1 cellular context compared by ENCODE assay signal in the genomic region with DNA sequence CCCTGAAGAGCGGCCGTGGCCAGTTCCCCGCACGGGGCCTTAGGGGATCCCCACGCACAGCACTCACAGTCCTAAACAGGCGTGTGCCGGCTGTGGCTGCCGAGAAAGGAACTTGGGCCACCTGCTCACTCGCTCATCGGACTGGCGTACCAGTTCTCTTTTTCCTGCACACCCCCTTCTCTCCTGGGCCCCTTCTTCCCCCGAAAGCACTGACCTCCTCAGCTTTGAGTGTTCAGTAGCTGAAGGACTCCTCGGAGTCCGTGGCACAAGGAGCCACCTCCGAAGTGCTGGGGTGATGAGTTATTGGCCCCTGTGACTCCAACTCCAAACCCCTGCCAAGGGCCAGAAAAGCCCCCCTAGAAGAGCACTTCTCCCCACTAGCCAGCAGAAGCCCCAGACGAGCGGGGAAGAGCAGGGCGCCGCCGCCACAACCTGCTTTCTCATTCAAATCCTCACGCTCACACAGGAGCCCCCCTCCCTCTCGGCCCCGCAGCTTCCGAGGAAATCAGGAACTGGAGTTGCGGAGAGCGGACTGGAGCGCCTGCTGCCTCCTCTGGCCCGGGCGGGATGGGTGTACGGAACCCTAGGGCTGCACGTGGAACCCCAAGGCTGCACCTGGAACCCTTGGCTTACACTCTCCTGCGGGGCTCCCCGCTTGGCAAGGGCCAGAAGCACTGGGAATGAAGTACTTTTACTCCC.
TF ChIP-seq lines count a peak whose summit lies in the region.

A gene with protein sequence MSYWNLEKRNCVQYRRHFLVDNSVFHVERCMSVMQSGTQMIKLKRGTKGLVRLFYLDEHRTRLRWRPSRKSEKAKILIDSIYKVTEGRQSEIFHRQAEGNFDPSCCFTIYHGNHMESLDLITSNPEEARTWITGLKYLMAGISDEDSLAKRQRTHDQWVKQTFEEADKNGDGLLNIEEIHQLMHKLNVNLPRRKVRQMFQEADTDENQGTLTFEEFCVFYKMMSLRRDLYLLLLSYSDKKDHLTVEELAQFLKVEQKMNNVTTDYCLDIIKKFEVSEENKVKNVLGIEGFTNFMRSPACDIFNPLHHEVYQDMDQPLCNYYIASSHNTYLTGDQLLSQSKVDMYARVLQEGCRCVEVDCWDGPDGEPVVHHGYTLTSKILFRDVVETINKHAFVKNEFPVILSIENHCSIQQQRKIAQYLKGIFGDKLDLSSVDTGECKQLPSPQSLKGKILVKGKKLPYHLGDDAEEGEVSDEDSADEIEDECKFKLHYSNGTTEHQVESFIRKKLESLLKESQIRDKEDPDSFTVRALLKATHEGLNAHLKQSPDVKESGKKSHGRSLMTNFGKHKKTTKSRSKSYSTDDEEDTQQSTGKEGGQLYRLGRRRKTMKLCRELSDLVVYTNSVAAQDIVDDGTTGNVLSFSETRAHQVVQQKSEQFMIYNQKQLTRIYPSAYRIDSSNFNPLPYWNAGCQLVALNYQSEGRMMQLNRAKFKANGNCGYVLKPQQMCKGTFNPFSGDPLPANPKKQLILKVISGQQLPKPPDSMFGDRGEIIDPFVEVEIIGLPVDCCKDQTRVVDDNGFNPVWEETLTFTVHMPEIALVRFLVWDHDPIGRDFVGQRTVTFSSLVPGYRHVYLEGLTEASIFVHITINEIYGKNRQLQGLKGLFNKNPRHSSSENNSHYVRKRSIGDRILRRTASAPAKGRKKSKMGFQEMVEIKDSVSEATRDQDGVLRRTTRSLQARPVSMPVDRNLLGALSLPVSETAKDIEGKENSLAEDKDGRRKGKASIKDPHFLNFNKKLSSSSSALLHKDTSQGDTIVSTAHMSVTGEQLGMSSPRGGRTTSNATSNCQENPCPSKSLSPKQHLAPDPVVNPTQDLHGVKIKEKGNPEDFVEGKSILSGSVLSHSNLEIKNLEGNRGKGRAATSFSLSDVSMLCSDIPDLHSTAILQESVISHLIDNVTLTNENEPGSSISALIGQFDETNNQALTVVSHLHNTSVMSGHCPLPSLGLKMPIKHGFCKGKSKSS (N-terminal part only) (minus strand): TSS at position 446 of the 699 bp plus-strand sequence. CDS start 40,847 bp downstream, outside the sequence.

TF ChIP-seq in HepG2, 621 proteins besides CTCF, POLR2A, EP300 and RAD21 (continued from another document and continues in another):
- TF ChIP-seq ZNF441 (CRISPR knock-in tag; IDR thresholded peaks at IDR 0.05; ENCODE audit: borderline replicate concordance): no peak
- TF ChIP-seq ETV6 (CRISPR knock-in tag; conservative IDR thresholded peaks at IDR 0.05): no peak
- TF ChIP-seq, protein P1, sequence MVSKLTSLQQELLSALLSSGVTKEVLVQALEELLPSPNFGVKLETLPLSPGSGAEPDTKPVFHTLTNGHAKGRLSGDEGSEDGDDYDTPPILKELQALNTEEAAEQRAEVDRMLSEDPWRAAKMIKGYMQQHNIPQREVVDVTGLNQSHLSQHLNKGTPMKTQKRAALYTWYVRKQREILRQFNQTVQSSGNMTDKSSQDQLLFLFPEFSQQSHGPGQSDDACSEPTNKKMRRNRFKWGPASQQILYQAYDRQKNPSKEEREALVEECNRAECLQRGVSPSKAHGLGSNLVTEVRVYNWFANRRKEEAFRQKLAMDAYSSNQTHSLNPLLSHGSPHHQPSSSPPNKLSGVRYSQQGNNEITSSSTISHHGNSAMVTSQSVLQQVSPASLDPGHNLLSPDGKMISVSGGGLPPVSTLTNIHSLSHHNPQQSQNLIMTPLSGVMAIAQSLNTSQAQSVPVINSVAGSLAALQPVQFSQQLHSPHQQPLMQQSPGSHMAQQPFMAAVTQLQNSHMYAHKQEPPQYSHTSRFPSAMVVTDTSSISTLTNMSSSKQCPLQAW (CRISPR knock-in tag; IDR thresholded peaks at IDR 0.05): peak; percentile 73; the same call in 1 of the 2 replicates
- TF ChIP-seq ADNP (CRISPR knock-in tag; IDR thresholded peaks at IDR 0.05): peak; percentile 58; the same call in 1 of the 2 replicates
- no peak for TF ChIP-seq TBX3 (IDR thresholded peaks at IDR 0.05; ENCODE audit: borderline replicate concordance)
- TF ChIP-seq, protein P2, sequence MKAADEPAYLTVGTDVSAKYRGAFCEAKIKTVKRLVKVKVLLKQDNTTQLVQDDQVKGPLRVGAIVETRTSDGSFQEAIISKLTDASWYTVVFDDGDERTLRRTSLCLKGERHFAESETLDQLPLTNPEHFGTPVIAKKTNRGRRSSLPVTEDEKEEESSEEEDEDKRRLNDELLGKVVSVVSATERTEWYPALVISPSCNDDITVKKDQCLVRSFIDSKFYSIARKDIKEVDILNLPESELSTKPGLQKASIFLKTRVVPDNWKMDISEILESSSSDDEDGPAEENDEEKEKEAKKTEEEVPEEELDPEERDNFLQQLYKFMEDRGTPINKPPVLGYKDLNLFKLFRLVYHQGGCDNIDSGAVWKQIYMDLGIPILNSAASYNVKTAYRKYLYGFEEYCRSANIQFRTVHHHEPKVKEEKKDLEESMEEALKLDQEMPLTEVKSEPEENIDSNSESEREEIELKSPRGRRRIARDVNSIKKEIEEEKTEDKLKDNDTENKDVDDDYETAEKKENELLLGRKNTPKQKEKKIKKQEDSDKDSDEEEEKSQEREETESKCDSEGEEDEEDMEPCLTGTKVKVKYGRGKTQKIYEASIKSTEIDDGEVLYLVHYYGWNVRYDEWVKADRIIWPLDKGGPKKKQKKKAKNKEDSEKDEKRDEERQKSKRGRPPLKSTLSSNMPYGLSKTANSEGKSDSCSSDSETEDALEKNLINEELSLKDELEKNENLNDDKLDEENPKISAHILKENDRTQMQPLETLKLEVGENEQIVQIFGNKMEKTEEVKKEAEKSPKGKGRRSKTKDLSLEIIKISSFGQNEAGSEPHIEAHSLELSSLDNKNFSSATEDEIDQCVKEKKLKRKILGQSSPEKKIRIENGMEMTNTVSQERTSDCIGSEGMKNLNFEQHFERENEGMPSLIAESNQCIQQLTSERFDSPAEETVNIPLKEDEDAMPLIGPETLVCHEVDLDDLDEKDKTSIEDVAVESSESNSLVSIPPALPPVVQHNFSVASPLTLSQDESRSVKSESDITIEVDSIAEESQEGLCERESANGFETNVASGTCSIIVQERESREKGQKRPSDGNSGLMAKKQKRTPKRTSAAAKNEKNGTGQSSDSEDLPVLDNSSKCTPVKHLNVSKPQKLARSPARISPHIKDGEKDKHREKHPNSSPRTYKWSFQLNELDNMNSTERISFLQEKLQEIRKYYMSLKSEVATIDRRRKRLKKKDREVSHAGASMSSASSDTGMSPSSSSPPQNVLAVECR (CRISPR knock-in tag; IDR thresholded peaks at IDR 0.05; ENCODE audit: borderline replicate concordance): peak; percentile 60; the same call in 1 of the 2 replicates
- peak; percentile 65; the same call in 1 of the 2 replicates for TF ChIP-seq IRF2 (CRISPR knock-in tag; IDR thresholded peaks at IDR 0.05)
- peak; percentile 57; the same call in 1 of the 2 replicates for TF ChIP-seq ZNF552 (CRISPR knock-in tag; IDR thresholded peaks at IDR 0.05; ENCODE audit: borderline replicate concordance)
- no peak for TF ChIP-seq IKZF1 (IDR thresholded peaks at IDR 0.05)
- TF ChIP-seq, protein P3, sequence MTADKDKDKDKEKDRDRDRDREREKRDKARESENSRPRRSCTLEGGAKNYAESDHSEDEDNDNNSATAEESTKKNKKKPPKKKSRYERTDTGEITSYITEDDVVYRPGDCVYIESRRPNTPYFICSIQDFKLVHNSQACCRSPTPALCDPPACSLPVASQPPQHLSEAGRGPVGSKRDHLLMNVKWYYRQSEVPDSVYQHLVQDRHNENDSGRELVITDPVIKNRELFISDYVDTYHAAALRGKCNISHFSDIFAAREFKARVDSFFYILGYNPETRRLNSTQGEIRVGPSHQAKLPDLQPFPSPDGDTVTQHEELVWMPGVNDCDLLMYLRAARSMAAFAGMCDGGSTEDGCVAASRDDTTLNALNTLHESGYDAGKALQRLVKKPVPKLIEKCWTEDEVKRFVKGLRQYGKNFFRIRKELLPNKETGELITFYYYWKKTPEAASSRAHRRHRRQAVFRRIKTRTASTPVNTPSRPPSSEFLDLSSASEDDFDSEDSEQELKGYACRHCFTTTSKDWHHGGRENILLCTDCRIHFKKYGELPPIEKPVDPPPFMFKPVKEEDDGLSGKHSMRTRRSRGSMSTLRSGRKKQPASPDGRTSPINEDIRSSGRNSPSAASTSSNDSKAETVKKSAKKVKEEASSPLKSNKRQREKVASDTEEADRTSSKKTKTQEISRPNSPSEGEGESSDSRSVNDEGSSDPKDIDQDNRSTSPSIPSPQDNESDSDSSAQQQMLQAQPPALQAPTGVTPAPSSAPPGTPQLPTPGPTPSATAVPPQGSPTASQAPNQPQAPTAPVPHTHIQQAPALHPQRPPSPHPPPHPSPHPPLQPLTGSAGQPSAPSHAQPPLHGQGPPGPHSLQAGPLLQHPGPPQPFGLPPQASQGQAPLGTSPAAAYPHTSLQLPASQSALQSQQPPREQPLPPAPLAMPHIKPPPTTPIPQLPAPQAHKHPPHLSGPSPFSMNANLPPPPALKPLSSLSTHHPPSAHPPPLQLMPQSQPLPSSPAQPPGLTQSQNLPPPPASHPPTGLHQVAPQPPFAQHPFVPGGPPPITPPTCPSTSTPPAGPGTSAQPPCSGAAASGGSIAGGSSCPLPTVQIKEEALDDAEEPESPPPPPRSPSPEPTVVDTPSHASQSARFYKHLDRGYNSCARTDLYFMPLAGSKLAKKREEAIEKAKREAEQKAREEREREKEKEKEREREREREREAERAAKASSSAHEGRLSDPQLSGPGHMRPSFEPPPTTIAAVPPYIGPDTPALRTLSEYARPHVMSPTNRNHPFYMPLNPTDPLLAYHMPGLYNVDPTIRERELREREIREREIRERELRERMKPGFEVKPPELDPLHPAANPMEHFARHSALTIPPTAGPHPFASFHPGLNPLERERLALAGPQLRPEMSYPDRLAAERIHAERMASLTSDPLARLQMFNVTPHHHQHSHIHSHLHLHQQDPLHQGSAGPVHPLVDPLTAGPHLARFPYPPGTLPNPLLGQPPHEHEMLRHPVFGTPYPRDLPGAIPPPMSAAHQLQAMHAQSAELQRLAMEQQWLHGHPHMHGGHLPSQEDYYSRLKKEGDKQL (CRISPR knock-in tag; IDR thresholded peaks at IDR 0.05; ENCODE audit: low read depth): no peak
- peak; percentile 54; the same call in 1 of the 2 replicates for TF ChIP-seq GATAD2A (CRISPR knock-in tag; IDR thresholded peaks at IDR 0.05)
- TF ChIP-seq, protein P4, sequence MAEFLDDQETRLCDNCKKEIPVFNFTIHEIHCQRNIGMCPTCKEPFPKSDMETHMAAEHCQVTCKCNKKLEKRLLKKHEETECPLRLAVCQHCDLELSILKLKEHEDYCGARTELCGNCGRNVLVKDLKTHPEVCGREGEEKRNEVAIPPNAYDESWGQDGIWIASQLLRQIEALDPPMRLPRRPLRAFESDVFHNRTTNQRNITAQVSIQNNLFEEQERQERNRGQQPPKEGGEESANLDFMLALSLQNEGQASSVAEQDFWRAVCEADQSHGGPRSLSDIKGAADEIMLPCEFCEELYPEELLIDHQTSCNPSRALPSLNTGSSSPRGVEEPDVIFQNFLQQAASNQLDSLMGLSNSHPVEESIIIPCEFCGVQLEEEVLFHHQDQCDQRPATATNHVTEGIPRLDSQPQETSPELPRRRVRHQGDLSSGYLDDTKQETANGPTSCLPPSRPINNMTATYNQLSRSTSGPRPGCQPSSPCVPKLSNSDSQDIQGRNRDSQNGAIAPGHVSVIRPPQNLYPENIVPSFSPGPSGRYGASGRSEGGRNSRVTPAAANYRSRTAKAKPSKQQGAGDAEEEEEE (CRISPR knock-in tag; IDR thresholded peaks at IDR 0.05; ENCODE audit: borderline replicate concordance): peak; percentile 41; the same call in 1 of the 2 replicates
- TF ChIP-seq, protein P5, sequence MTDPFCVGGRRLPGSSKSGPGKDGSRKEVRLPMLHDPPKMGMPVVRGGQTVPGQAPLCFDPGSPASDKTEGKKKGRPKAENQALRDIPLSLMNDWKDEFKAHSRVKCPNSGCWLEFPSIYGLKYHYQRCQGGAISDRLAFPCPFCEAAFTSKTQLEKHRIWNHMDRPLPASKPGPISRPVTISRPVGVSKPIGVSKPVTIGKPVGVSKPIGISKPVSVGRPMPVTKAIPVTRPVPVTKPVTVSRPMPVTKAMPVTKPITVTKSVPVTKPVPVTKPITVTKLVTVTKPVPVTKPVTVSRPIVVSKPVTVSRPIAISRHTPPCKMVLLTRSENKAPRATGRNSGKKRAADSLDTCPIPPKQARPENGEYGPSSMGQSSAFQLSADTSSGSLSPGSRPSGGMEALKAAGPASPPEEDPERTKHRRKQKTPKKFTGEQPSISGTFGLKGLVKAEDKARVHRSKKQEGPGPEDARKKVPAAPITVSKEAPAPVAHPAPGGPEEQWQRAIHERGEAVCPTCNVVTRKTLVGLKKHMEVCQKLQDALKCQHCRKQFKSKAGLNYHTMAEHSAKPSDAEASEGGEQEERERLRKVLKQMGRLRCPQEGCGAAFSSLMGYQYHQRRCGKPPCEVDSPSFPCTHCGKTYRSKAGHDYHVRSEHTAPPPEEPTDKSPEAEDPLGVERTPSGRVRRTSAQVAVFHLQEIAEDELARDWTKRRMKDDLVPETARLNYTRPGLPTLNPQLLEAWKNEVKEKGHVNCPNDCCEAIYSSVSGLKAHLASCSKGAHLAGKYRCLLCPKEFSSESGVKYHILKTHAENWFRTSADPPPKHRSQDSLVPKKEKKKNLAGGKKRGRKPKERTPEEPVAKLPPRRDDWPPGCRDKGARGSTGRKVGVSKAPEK (CRISPR knock-in tag; IDR thresholded peaks at IDR 0.05; ENCODE audit: borderline replicate concordance): no peak
- TF ChIP-seq, protein P6, sequence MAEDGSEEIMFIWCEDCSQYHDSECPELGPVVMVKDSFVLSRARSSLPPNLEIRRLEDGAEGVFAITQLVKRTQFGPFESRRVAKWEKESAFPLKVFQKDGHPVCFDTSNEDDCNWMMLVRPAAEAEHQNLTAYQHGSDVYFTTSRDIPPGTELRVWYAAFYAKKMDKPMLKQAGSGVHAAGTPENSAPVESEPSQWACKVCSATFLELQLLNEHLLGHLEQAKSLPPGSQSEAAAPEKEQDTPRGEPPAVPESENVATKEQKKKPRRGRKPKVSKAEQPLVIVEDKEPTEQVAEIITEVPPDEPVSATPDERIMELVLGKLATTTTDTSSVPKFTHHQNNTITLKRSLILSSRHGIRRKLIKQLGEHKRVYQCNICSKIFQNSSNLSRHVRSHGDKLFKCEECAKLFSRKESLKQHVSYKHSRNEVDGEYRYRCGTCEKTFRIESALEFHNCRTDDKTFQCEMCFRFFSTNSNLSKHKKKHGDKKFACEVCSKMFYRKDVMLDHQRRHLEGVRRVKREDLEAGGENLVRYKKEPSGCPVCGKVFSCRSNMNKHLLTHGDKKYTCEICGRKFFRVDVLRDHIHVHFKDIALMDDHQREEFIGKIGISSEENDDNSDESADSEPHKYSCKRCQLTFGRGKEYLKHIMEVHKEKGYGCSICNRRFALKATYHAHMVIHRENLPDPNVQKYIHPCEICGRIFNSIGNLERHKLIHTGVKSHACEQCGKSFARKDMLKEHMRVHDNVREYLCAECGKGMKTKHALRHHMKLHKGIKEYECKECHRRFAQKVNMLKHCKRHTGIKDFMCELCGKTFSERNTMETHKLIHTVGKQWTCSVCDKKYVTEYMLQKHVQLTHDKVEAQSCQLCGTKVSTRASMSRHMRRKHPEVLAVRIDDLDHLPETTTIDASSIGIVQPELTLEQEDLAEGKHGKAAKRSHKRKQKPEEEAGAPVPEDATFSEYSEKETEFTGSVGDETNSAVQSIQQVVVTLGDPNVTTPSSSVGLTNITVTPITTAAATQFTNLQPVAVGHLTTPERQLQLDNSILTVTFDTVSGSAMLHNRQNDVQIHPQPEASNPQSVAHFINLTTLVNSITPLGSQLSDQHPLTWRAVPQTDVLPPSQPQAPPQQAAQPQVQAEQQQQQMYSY (CRISPR knock-in tag; IDR thresholded peaks at IDR 0.05): peak; percentile 99
- TF ChIP-seq ZNF781 (CRISPR knock-in tag; IDR thresholded peaks at IDR 0.05; ENCODE audit: borderline replicate concordance, not compliant biosample characterization): no peak
- TF ChIP-seq SRSF1 (optimal IDR thresholded peaks at IDR 0.05; ENCODE audit: low read depth, low read length): peak; percentile 20
- peak; percentile 37; the same call in 1 of the 2 replicates for TF ChIP-seq HOXA3 (CRISPR knock-in tag; IDR thresholded peaks at IDR 0.05)
